ENCODE assay signal across 8 cellular contexts in the genomic region with DNA sequence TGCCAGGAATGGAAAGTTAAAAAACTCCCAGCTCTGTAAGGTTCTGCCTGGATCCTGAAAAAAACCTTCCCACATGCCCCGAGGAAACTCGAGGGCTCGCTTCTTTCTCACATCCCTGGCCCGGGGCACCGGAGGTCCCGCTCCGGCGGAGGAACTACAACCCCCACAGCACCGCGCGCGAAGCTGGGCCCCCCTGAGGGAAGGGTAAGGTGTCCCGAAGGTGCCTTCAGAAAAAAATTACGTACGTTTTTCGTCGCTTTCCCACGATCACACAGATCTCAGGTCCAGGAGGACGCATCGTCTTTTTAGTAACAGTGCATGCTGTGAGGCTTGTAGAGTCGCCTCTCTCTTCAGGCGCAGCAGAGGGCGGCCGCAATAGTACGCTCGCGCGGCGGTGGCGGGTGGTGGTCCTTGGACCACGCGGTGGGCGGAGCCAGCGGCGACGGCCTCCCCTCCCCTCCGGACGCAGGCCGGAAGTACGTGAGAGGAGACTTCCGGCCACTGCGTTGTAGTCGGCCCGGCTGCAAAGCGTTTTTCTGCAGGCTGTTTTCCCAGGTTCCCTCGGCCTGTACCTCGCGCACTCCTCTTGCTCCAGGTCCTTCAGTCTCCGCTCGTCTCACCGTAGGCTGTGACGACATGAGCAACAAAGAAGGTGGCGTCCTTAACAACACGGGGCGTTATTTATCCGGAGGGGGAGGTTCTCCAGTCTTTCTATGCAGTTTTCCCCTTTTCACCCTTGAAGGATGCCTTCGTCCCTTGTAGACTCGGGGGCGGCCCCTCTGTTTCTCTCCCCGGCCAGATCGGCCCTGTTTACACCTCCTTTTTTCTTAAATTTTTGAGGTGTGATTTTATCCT. TPM values are rescaled to one million over a fixed set of nuclear protein-coding genes. Genes with fewer than 3 reads are reported as not detected.
DNase-seq lines count a peak whose midpoint lies in the region; ATAC-seq and TF ChIP-seq lines count a peak whose summit lies in the region.

A gene with protein sequence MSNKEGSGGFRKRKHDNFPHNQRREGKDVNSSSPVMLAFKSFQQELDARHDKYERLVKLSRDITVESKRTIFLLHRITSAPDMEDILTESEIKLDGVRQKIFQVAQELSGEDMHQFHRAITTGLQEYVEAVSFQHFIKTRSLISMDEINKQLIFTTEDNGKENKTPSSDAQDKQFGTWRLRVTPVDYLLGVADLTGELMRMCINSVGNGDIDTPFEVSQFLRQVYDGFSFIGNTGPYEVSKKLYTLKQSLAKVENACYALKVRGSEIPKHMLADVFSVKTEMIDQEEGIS (plus strand): TSS at position 495 of the 855 bp plus-strand sequence. CDS start 142 bp downstream, at position 637.

- H3K27me3 Mint-ChIP-seq in activated B cell treated with CpG ODN at 0.5 μM for 24 hours: no peaks in the 10 kb centered on the region
- peaks cover 9 to 20% (median 19%) of the 10 kb centered on the region in 3 donors for H3K27me3 Mint-ChIP-seq in immature natural killer cell (ENCODE audit: low read depth in 3 of 3)

- H3K27ac Mint-ChIP-seq in activated B cell treated with CpG ODN at 0.5 μM for 24 hours (peak within 1 kb of the TSS; percentile 100), immature natural killer cell (peak within 1 kb of the TSS; percentile 95 to 100 (median 99))

- DNase-seq in AG04449 (ENCODE audit: low read depth, low spot score): no peak
- peak; percentile 95 for DNase-seq in NCI-H345 (lab: John Stamatoyannopoulos, UW)
- DNase-seq in activated B cell treated with CpG ODN at 0.5 μM for 24 hours: peak; percentile 89
- DNase-seq in caudate nucleus (lab: John Stamatoyannopoulos, UW): peak; percentile 39 to 97 (median 89)
- peak; percentile 93 to 96 (median 94) for DNase-seq in immature natural killer cell
- DNase-seq in smooth muscle cell of the brain vasculature (ENCODE audit: low read depth, low spot score): peak; percentile 87

- H3K9me3 Mint-ChIP-seq in activated B cell treated with CpG ODN at 0.5 μM for 24 hours (no peaks in the 10 kb centered on the region), immature natural killer cell (no peaks in the 10 kb centered on the region)

- ATAC-seq in GM18907 (IDR thresholded peaks at IDR 0.05; ENCODE audit: unreplicated experiment) (peak; percentile 95), HG03159 (IDR thresholded peaks at IDR 0.05; ENCODE audit: unreplicated experiment) (peak; percentile 94), activated B cell treated with CpG ODN at 0.5 μM for 24 hours (ENCODE audit: low read depth) (peak; percentile 95)

- POLR2A ChIA-PET in AG04449 (lab: Yijun Ruan, JAX): interaction anchor here (1.4 kb wide), 1 partner anchor 108 kb away, joined by 6 read pairs; no protein-coding TSS in a partner anchor
- POLR2A ChIA-PET in activated B cell treated with CpG ODN at 0.5 μM for 24 hours (lab: Charles Lee): interaction anchor here (1.4 to 2.2 kb wide), 2 partner anchors 107 to 191 kb away, joined by 13 to 15 read pairs; partner anchors contain the start of genes EGLN1, EXOC8 and SPRTN

- peaks cover 33% of the 10 kb centered on the region for H3K4me1 Mint-ChIP-seq in activated B cell treated with CpG ODN at 0.5 μM for 24 hours
- H3K4me1 Mint-ChIP-seq in immature natural killer cell: peaks cover 46 to 58% of the 10 kb centered on the region in 2 donors

- peak within 1 kb of the TSS; percentile 99 for H3K27ac ChIP-seq in caudate nucleus (ENCODE audit: low read depth, low read length)

- H3K4me3 ChIP-seq in AG04449 (ENCODE audit: low read depth, low read length): peak within 1 kb of the TSS; percentile 94

- intact Hi-C loops in activated B cell treated with CpG ODN at 0.5 μM for 24 hours (cut with micrococcal nuclease): loop anchor here (1.0 to 5.0 kb wide), 8 partner anchors 84 to 1970 kb away; partner anchors contain the start of genes ABCB10, ARV1, C1orf198 and COG2

- TF ChIP-seq CTCF in AG04449 (IDR thresholded peaks at IDR 0.05; ENCODE audit: insufficient read depth, low read length, missing control alignments): no peak
- no peak for TF ChIP-seq CTCF in activated B cell treated with CpG ODN at 0.5 μM for 24 hours (IDR thresholded peaks at IDR 0.05)

- peak within 1 kb of the TSS; percentile 99 for H3K4me3 Mint-ChIP-seq in activated B cell treated with CpG ODN at 0.5 μM for 24 hours
- peak within 1 kb of the TSS; percentile 93 to 99 (median 97) for H3K4me3 Mint-ChIP-seq in immature natural killer cell

- H3K36me3 Mint-ChIP-seq in activated B cell treated with CpG ODN at 0.5 μM for 24 hours (ENCODE audit: low read depth): peaks cover 27% of the 10 kb centered on the region
- peaks cover 0 to 10% (median 5%) of the 10 kb centered on the region in 3 donors for H3K36me3 Mint-ChIP-seq in immature natural killer cell

- CTCF ChIA-PET in AG04449 (lab: Yijun Ruan, JAX): interaction anchor here (1.2 kb wide), 1 partner anchor 10 kb away, joined by 3 read pairs; no protein-coding TSS in a partner anchor
- CTCF ChIA-PET in activated B cell treated with CpG ODN at 0.5 μM for 24 hours (lab: Charles Lee): no interaction called here

RNA-seq across cellular contexts. Expression of the gene that starts here (rescaled TPM):
- total RNA-seq in activated B cell treated with CpG ODN at 0.5 μM for 24 hours: 30.0 and 38.7 TPM in 2 replicates
- polyA plus RNA-seq in immature natural killer cell: 100 to 1,000 TPM; 103 to 141 (median 122) TPM
